8 cellular contexts compared by ENCODE assay signal in the genomic region with DNA sequence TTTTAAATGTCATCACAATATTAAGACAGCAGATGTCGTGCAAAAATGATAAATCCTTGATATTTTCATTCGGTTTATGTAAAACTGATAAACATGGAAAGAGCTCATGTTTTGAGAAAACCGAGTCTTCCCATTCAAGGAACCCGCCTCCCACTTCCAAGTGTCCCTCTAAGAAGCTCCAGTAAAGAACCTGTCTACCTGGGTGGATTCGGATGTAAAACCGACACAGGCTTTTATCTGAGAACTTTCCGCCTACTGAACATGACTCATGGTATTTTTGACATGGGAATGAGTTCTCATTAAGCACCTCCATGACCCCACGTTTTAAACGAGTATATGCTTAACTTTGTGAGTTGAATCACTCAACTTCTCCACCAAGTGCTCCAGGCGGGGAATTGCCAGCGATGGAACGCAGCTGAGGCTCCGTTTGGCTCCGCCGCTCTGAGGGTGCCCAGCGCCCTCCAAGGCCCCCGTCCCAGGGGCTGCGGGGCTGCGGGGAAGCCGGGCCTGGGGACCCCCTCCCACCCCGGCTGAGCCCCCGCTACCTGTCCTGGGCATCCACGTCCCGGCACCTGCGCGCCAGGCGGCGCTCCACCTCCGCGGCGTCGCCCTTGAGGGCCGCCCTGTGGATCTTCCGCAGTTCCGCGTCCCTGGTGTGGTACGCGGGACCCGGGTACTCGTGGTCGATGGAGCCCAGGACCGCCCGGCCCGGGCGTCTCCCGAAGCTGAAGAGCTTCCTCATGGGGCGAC.
DNase-seq lines count a peak whose midpoint lies in the region; ATAC-seq and TF ChIP-seq lines count a peak whose summit lies in the region.

No MANE protein-coding gene starts in this region.

- no peaks in the 10 kb centered on the region for H3K9me2 ChIP-seq in DOHH2 (replicated peaks; ENCODE audit: control insufficient read depth, low read length)

- ATAC-seq in HG02798 (IDR thresholded peaks at IDR 0.05; ENCODE audit: poor library complexity, unreplicated experiment): peak; percentile 12

- H4K20me1 ChIP-seq in DOHH2 (ENCODE audit: control insufficient read depth, insufficient read depth, low read depth, low read length): no peaks in the 10 kb centered on the region

- peaks cover 7% of the 10 kb centered on the region for H3K9me3 ChIP-seq in DOHH2 (ENCODE audit: control insufficient read depth, insufficient read depth, low read length)

- no peaks in the 10 kb centered on the region for H3K79me2 ChIP-seq in DOHH2 (ENCODE audit: control insufficient read depth, low read length)

- 0 out of 2 replicates have a peak, but pooled peaks cover 2% of the 10 kb centered on the region for H3F3A ChIP-seq in DOHH2 (ENCODE audit: control insufficient read depth, insufficient read depth)

- H3K27me3 ChIP-seq in DOHH2 (ENCODE audit: control insufficient read depth, low read length): peaks cover 54% of the 10 kb centered on the region

- no peak overlapping the region for H3K27ac ChIP-seq in DOHH2 (ENCODE audit: low read depth, low read length)

- H3K36me3 ChIP-seq in DOHH2 (ENCODE audit: control insufficient read depth, low read length): no peaks in the 10 kb centered on the region

- H3K4me3 ChIP-seq in DOHH2 (ENCODE audit: low read length): peak overlapping the region; percentile 74
- peak overlapping the region; percentile 28 to 38 for H3K4me3 ChIP-seq in cardiac fibroblast (replicated peaks in 1 of 2; ENCODE audit: low read depth in 2 of 2, low read length in 2 of 2)

- H3K4me1 ChIP-seq in DOHH2 (ENCODE audit: control insufficient read depth, low read length): peaks cover 17% of the 10 kb centered on the region

- H3K4me2 ChIP-seq in DOHH2 (ENCODE audit: low read length): peak overlapping the region; percentile 82

- TF ChIP-seq CTCF in DOHH2 (IDR thresholded peaks at IDR 0.05; ENCODE audit: low read depth, low read length, poor library complexity, severe bottlenecking) (no peak), cardiac fibroblast (IDR thresholded peaks at IDR 0.05; ENCODE audit: low read depth, low read length) (no peak)

- DNase-seq in SW480 (ENCODE audit: low spot score) (peak; percentile 36), cardiac fibroblast (ENCODE audit: low read depth in 2 of 2) (peak; percentile 5 to 8), left kidney (ENCODE audit: low read depth, low spot score) (peak; percentile 73), SHP77 treated with DMSO at 0.1 percent for 48 hours (lab: John Stamatoyannopoulos, UW) (no peak)
- peak; percentile 21 to 39 (median 28) for DNase-seq in stimulated activated CD4-positive, alpha-beta T cell treated with anti-CD3 and anti-CD28 coated beads, TNF-alpha, amount 100 ng/mL, for 4 hours (ENCODE audit: low read depth in 3 of 3)
- DNase-seq in effector CD4-positive, alpha-beta T cell: no peak

Comparison
In these comparisons a context has a peak if more than half of its experiments do, and no peak if none do; other contexts are left out.
1. DNase-seq: peak in SW480 (single experiment), cardiac fibroblast (2 of 2), left kidney (single experiment) and stimulated activated CD4-positive, alpha-beta T cell treated with anti-CD3 and anti-CD28 coated beads, TNF-alpha, amount 100 ng/mL, for 4 hours (3 of 3); none in SHP77 treated with DMSO at 0.1 percent for 48 hours (single experiment) and effector CD4-positive, alpha-beta T cell (single experiment).